In the genomic region with DNA sequence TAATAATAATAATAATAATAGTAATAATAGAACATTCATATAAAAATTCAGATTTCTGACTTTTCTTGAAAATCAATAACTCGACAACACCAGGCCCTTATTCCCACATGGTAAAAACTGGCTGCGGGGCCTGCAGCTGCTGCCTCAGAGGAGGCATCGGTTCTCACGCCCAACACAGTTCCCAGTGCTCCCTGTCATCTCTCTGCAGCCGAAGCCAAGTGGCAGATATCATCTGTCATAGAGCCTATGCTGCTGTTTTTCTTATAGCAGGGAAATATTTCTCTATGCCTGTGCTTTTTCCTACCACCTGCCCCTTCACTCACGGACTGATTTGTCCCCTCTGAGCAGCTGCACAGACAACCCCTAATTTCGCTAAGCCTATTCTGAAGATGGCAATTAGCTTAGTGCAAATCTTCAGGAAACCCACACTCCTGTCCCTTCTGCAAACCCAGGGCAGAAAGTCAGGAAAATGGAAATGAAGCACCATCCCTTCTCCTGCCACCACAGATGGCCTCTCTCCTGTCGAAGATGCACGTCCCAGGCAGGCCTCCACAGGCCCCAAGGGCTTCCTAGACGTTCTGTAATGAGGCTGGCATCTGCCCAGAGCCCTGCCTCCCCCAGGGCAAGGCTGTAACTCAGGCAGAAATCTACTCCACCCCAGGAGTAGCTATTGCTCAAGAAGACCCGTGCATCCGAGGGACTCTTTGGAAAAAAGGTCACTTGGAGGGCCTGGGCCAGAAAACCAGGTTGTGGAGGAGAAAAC, we compare ENCODE assay signal across 13 cellular contexts.
DNase-seq lines count a peak whose midpoint lies in the region; ATAC-seq and TF ChIP-seq lines count a peak whose summit lies in the region.
"Had no signal": no experiment of that assay in that cellular context is flagged by ENCODE, and none has a peak within 500 bp of the region (broad histone marks: within the 10 kb centered on the region; RNA-seq: fewer than 3 reads in every experiment).

No MANE protein-coding gene starts in this region.

- peak overlapping the region; percentile 0 for H3K4ac ChIP-seq in trophoblast cell (ENCODE audit: low read depth, low read length)

- H2AFZ ChIP-seq in trophoblast cell (ENCODE audit: insufficient read depth, low read length, poor library complexity) (no peak overlapping the region), Karpas-422 (ENCODE audit: low read length) (no peak overlapping the region)

- H3K9me3 ChIP-seq in esophagus squamous epithelium (no peaks in the 10 kb centered on the region), trophoblast cell (ENCODE audit: insufficient read depth, low read depth, low read length) (no peaks in the 10 kb centered on the region), Karpas-422 (ENCODE audit: low read length) (no peaks in the 10 kb centered on the region)

- peak overlapping the region; percentile 35 for H2BK12ac ChIP-seq in trophoblast cell (ENCODE audit: low read length)

- H3K79me1 ChIP-seq in trophoblast cell (ENCODE audit: low read length) = peaks cover 29% of the 10 kb centered on the region

- peak overlapping the region; percentile 65 for H4K91ac ChIP-seq in trophoblast cell (ENCODE audit: low read depth, low read length)

- no peak overlapping the region for H3K23ac ChIP-seq in trophoblast cell (ENCODE audit: low read length)

- TF ChIP-seq CTCF in esophagus squamous epithelium (IDR thresholded peaks at IDR 0.05) = no peak

- 57 to 60% methylated on average over 7 to 8 of the region's 12 CpGs for WGBS in esophagus squamous epithelium, 2 donors
- no CpG with 5 or more reads among the region's 12 CpGs for WGBS in trophoblast cell (ENCODE audit: extremely low coverage, insufficient coverage, insufficient read length)

- no peak overlapping the region for H3K9ac ChIP-seq in trophoblast cell (ENCODE audit: low read length)
- no peak overlapping the region for H3K9ac ChIP-seq in Karpas-422 (ENCODE audit: low read length)

- H2BK5ac ChIP-seq in trophoblast cell (ENCODE audit: low read depth, low read length, poor library complexity) = no peak overlapping the region

- ATAC-seq in HG03571 (IDR thresholded peaks at IDR 0.05; ENCODE audit: unreplicated experiment) (no peak), HG02763 (IDR thresholded peaks at IDR 0.05; ENCODE audit: unreplicated experiment) (no peak)
- ATAC-seq: stimulated activated naive CD8-positive, alpha-beta T cell treated with anti-CD3 and anti-CD28 coated beads, Interleukin-15, amount 100 ng/mL, for 72 hours had no signal

- H2AK5ac ChIP-seq in trophoblast cell (ENCODE audit: low read length) = no peak overlapping the region

- H3K4me3 ChIP-seq in esophagus squamous epithelium (no peak overlapping the region), trophoblast cell (ENCODE audit: low read depth, low read length) (no peak overlapping the region), Karpas-422 (ENCODE audit: low read length) (no peak overlapping the region)

- H3K4me1 ChIP-seq in esophagus squamous epithelium (peaks cover 6 to 62% (median 26%) of the 10 kb centered on the region in 3 donors), trophoblast cell (ENCODE audit: control insufficient read depth in 1 of 2, insufficient read depth in 2 of 2, low read length in 2 of 2) (peaks cover 32 to 37% of the 10 kb centered on the region in 2 experiments), Karpas-422 (ENCODE audit: low read length) (no peaks in the 10 kb centered on the region)

- H4K12ac ChIP-seq in trophoblast cell (ENCODE audit: low read depth, low read length) = no peak overlapping the region

- no peaks in the 10 kb centered on the region for H3K9me2 ChIP-seq in Karpas-422 (replicated peaks; ENCODE audit: insufficient read depth, low read length)

- intact Hi-C loops in esophagus squamous epithelium (cut with DNase I) = loop anchor here (10.0 kb wide), 1 partner anchor 337 kb away; no protein-coding TSS in a partner anchor

- no peak for TF ChIP-seq POLR2A in esophagus squamous epithelium (IDR thresholded peaks at IDR 0.05)

- no peak overlapping the region for H3K18ac ChIP-seq in trophoblast cell (ENCODE audit: low read length)

- no peaks in the 10 kb centered on the region for H3K79me2 ChIP-seq in trophoblast cell (ENCODE audit: control insufficient read depth, insufficient read depth, low read length, poor library complexity)
- no peaks in the 10 kb centered on the region for H3K79me2 ChIP-seq in Karpas-422 (ENCODE audit: low read length)

- peak; percentile 37 for DNase-seq in Daoy (ENCODE audit: low read depth)
- peak; percentile 47 for DNase-seq in NCI-H2227 treated with DMSO at 0.1 percent for 48 hours (lab: John Stamatoyannopoulos, UW)
- no peak for DNase-seq in esophagus squamous epithelium (lab: John Stamatoyannopoulos, UW)
- peak; percentile 89 to 94 for DNase-seq in trophoblast cell
- no peak for DNase-seq in NCI-H2081 treated with DMSO at 0.1 percent for 48 hours (lab: John Stamatoyannopoulos, UW)
- DNase-seq in Karpas-422 = no peak
- DNase-seq: activated CD8-positive, alpha-beta memory T cell treated with anti-CD3 and anti-CD28 coated beads, Interleukin-2, amount 50 U/mL, for 4 hours; amniotic stem cell; C1 segment of cervical spinal cord; nephron progenitor cell; stimulated activated naive CD8-positive, alpha-beta T cell treated with anti-CD3 and anti-CD28 coated beads, Interleukin-15, amount 100 ng/mL, for 72 hours had no signal

- H3K27ac ChIP-seq in esophagus squamous epithelium (peak overlapping the region in 3 of 4 donors; percentile 10 to 68 (median 31)), trophoblast cell (ENCODE audit: low read depth, low read length) (peak overlapping the region; percentile 77), Karpas-422 (ENCODE audit: low read length) (no peak overlapping the region)

- no peaks in the 10 kb centered on the region for H4K20me1 ChIP-seq in Karpas-422 (ENCODE audit: insufficient read depth, low read depth, low read length)

- no peak overlapping the region for H4K8ac ChIP-seq in trophoblast cell (ENCODE audit: low read depth, low read length)

- H3K14ac ChIP-seq in trophoblast cell (ENCODE audit: low read length) = peak overlapping the region; percentile 20

- no peak overlapping the region for H2BK120ac ChIP-seq in trophoblast cell (ENCODE audit: insufficient read depth, low read length, poor library complexity)

- H3K27me3 ChIP-seq in esophagus squamous epithelium (peaks cover 0 to 3% (median 0%) of the 10 kb centered on the region in 4 donors), trophoblast cell (ENCODE audit: insufficient read depth, low read length) (no peaks in the 10 kb centered on the region), Karpas-422 (ENCODE audit: low read length) (no peaks in the 10 kb centered on the region)

- no peaks in the 10 kb centered on the region for H3K36me3 ChIP-seq in esophagus squamous epithelium
- no peaks in the 10 kb centered on the region for H3K36me3 ChIP-seq in trophoblast cell (ENCODE audit: control insufficient read depth in 1 of 2, insufficient read depth in 2 of 2, low read length in 2 of 2)
- no peaks in the 10 kb centered on the region for H3K36me3 ChIP-seq in Karpas-422 (ENCODE audit: insufficient read depth, low read length)

- no peak overlapping the region for H3K4me2 ChIP-seq in trophoblast cell (ENCODE audit: low read length)
- no peak overlapping the region for H3K4me2 ChIP-seq in Karpas-422 (ENCODE audit: low read depth, low read length, poor library complexity, severe bottlenecking)

Comparison
In these comparisons a context has a peak if more than half of its experiments do, and no peak if none do; other contexts are left out.
1. DNase-seq: peak in Daoy (single experiment), NCI-H2227 treated with DMSO at 0.1 percent for 48 hours (single experiment) and trophoblast cell (2 of 2); none in esophagus squamous epithelium (single experiment), NCI-H2081 treated with DMSO at 0.1 percent for 48 hours (single experiment) and Karpas-422 (single experiment).